In genomic region chr2:173964565-173965371, GRCh38 we compare ENCODE assay signal across 8 cellular contexts. TPM values are rescaled to one million over a fixed set of nuclear protein-coding genes. Genes with fewer than 3 reads are reported as not detected.
DNase-seq lines count a peak whose midpoint lies in the region; ATAC-seq and TF ChIP-seq lines count a peak whose summit lies in the region.

No MANE protein-coding gene starts in this region.

- peaks cover 33% of the 10 kb centered on the region for H3K4me1 Mint-ChIP-seq in activated CD8-positive, alpha-beta T cell treated with anti-CD3 and anti-CD28 coated beads, Interleukin-2, amount 10 ng/mL, durations not matched to agents 7 days and 5 days (ENCODE audit: low read depth)

- H3K27ac ChIP-seq in ectodermal cell (ENCODE audit: insufficient read depth, low read depth, low read length, poor library complexity, severe bottlenecking) (peak overlapping the region; percentile 97), lung (ENCODE audit: low read depth in 1 of 2, low read length in 1 of 2) (peak overlapping the region; percentile 100)

- no peak for TF ChIP-seq CTCF in lung (IDR thresholded peaks at IDR 0.05; ENCODE audit: control extremely low read depth, extremely low read depth)

- H3K27me3 ChIP-seq in ectodermal cell (ENCODE audit: control insufficient read depth, insufficient read depth, low read length, poor library complexity, severe bottlenecking) (no peaks in the 10 kb centered on the region), lung (ENCODE audit: control insufficient read depth, insufficient read depth) (no peaks in the 10 kb centered on the region)

- CTCF ChIA-PET in activated CD8-positive, alpha-beta T cell treated with anti-CD3 and anti-CD28 coated beads, Interleukin-2, amount 10 ng/mL, durations not matched to agents 7 days and 5 days (lab: Charles Lee): no interaction called here

- H3K9me3 Mint-ChIP-seq in activated CD8-positive, alpha-beta T cell treated with anti-CD3 and anti-CD28 coated beads, Interleukin-2, amount 10 ng/mL, durations not matched to agents 7 days and 5 days (ENCODE audit: insufficient read depth): no peaks in the 10 kb centered on the region

- peaks cover 35% of the 10 kb centered on the region for H3K36me3 Mint-ChIP-seq in activated CD8-positive, alpha-beta T cell treated with anti-CD3 and anti-CD28 coated beads, Interleukin-2, amount 10 ng/mL, durations not matched to agents 7 days and 5 days (ENCODE audit: low read depth)

- peak overlapping the region; percentile 91 for H3K27ac Mint-ChIP-seq in activated CD8-positive, alpha-beta T cell treated with anti-CD3 and anti-CD28 coated beads, Interleukin-2, amount 10 ng/mL, durations not matched to agents 7 days and 5 days

- POLR2A ChIA-PET in activated CD8-positive, alpha-beta T cell treated with anti-CD3 and anti-CD28 coated beads, Interleukin-2, amount 10 ng/mL, durations not matched to agents 7 days and 5 days (lab: Charles Lee): interaction anchor here (0.7 to 1.6 kb wide), 2 partner anchors 18 to 73 kb away, joined by 3 to 5 read pairs; no protein-coding TSS in a partner anchor

- H3K4me3 ChIP-seq in ectodermal cell (ENCODE audit: insufficient read depth, low read depth, low read length): peak overlapping the region; percentile 100
- H3K4me3 ChIP-seq in lung: peak overlapping the region; percentile 96

- H3K4me1 ChIP-seq in ectodermal cell (ENCODE audit: control insufficient read depth, insufficient read depth, low read length) (no peaks in the 10 kb centered on the region), lung (ENCODE audit: control insufficient read depth in 2 of 2, insufficient read depth in 2 of 2, low read length in 2 of 2) (peaks cover 0 to 9% of the 10 kb centered on the region in 2 donors)

- ATAC-seq in GM18511 (IDR thresholded peaks at IDR 0.05; ENCODE audit: unreplicated experiment): peak; percentile 38
- peak; percentile 21 for ATAC-seq in HG03159 (IDR thresholded peaks at IDR 0.05; ENCODE audit: unreplicated experiment)
- peak; percentile 43 for ATAC-seq in activated CD8-positive, alpha-beta T cell treated with anti-CD3 and anti-CD28 coated beads, Interleukin-2, amount 10 ng/mL, durations not matched to agents 7 days and 5 days
- ATAC-seq in lung (ENCODE audit: insufficient read depth, low FRiP score): peak; percentile 78

- DNase-seq in A172 (ENCODE audit: low spot score): peak; percentile 82
- DNase-seq in NCI-H82 (lab: John Stamatoyannopoulos, UW): peak; percentile 95
- peak; percentile 92 for DNase-seq in activated CD8-positive, alpha-beta T cell treated with anti-CD3 and anti-CD28 coated beads, Interleukin-2, amount 10 ng/mL, durations not matched to agents 7 days and 5 days
- peak; percentile 91 for DNase-seq in lung (ENCODE audit: low spot score)
- peak; percentile 59 to 80 (median 75) for DNase-seq in stimulated activated CD4-positive, alpha-beta T cell treated with anti-CD3 and anti-CD28 coated beads, TNF-alpha, amount 100 ng/mL, for 48 hours (ENCODE audit: low read depth in 3 of 3)

- H3K36me3 ChIP-seq in ectodermal cell (ENCODE audit: control insufficient read depth, insufficient read depth, low read length) (peaks cover 6% of the 10 kb centered on the region), lung (ENCODE audit: control insufficient read depth in 2 of 2, insufficient read depth in 2 of 2, low read length in 2 of 2) (no peaks in the 10 kb centered on the region)

- H3K4me3 Mint-ChIP-seq in activated CD8-positive, alpha-beta T cell treated with anti-CD3 and anti-CD28 coated beads, Interleukin-2, amount 10 ng/mL, durations not matched to agents 7 days and 5 days: peak overlapping the region; percentile 94

- no peaks in the 10 kb centered on the region for H3K27me3 Mint-ChIP-seq in activated CD8-positive, alpha-beta T cell treated with anti-CD3 and anti-CD28 coated beads, Interleukin-2, amount 10 ng/mL, durations not matched to agents 7 days and 5 days (ENCODE audit: low read depth)

- 0 to 1% methylated on average over 72 of the region's 84 CpGs for WGBS in ectodermal cell, 2 experiments
- 0% methylated on average over 30 to 80 of the region's 84 CpGs for WGBS in lung, 2 donors

- no peaks in the 10 kb centered on the region for H3K9me3 ChIP-seq in ectodermal cell (ENCODE audit: control insufficient read depth, low read length)
- H3K9me3 ChIP-seq in lung (ENCODE audit: control insufficient read depth in 2 of 2, insufficient read depth in 1 of 2, low read length in 1 of 2): no peaks in the 10 kb centered on the region

RNA-seq across cellular contexts. Expression of gene SP3, which starts 0.4 kb away (rescaled TPM):
- total RNA-seq in A172 (2014; rRNA removed; shearing (Covaris generic)): 89.7 and 110 TPM in 2 replicates
- total RNA-seq in activated CD8-positive, alpha-beta T cell treated with anti-CD3 and anti-CD28 coated beads, Interleukin-2, amount 10 ng/mL, durations not matched to agents 7 days and 5 days: 100 to 1,000 TPM in 1 of 2 experiments, 10 to 100 TPM in 1; 95.9 to 102 TPM
- 111 TPM for polyA plus RNA-seq in ectodermal cell (2013, experiment 1 of 4)
- 107 TPM for polyA plus RNA-seq in ectodermal cell (2013, experiment 2 of 4)
- 89.4 TPM for polyA plus RNA-seq in ectodermal cell (2013, experiment 3 of 4)
- 94.7 TPM for polyA plus RNA-seq in ectodermal cell (2013, experiment 4 of 4)
- 100 to 1,000 TPM in 1 of 2 donors, 10 to 100 TPM in 1; 81.4 to 183 TPM for total RNA-seq in lung
- polyA plus RNA-seq in lung: 10 to 100 TPM; 14.5 to 29.0 TPM

Comparison
In these comparisons a context has a peak if more than half of its experiments do, and no peak if none do; other contexts are left out.
1. Peak in every context shown above with its lines: DNase-seq, ATAC-seq, H3K4me3 ChIP-seq and H3K27ac ChIP-seq.
2. ATAC-seq: peak in every context shown above with its lines; median percentile 78 in lung; 43 in activated CD8-positive, alpha-beta T cell treated with anti-CD3 and anti-CD28 coated beads, Interleukin-2, amount 10 ng/mL, durations not matched to agents 7 days and 5 days; 38 in GM18511; 21 in HG03159.